In genomic region chr19:14516048-14516534, GRCh38 we compare ENCODE assay signal across 1 cellular context.
TF ChIP-seq lines count a peak whose summit lies in the region.

No MANE protein-coding gene starts in this region.

TF ChIP-seq in A549, 52 proteins besides CTCF, POLR2A, EP300 and RAD21:
- TF ChIP-seq REST (IDR thresholded peaks at IDR 0.05): no peak
- TF ChIP-seq JUNB (IDR thresholded peaks at IDR 0.05): no peak
- TF ChIP-seq NR3C1 (IDR thresholded peaks at IDR 0.05): no peak
- no peak for TF ChIP-seq ZSCAN20 (CRISPR knock-in tag; IDR thresholded peaks at IDR 0.05)
- TF ChIP-seq HOXB13 (CRISPR knock-in tag; IDR thresholded peaks at IDR 0.05; ENCODE audit: low read depth): no peak
- no peak for TF ChIP-seq POLR2AphosphoS2 (conservative IDR thresholded peaks at IDR 0.05; ENCODE audit: low read length)
- TF ChIP-seq ESRRA (IDR thresholded peaks at IDR 0.05; ENCODE audit: borderline replicate concordance, low read length): no peak
- TF ChIP-seq CHD2 (IDR thresholded peaks at IDR 0.05; ENCODE audit: low read length, partially characterized antibody): no peak
- TF ChIP-seq PHF8 (IDR thresholded peaks at IDR 0.05; ENCODE audit: borderline replicate concordance, low read depth): no peak
- no peak for TF ChIP-seq CEBPB (IDR thresholded peaks at IDR 0.05)
- no peak for TF ChIP-seq CBX8 (IDR thresholded peaks at IDR 0.05)
- no peak for TF ChIP-seq ATOH8 (CRISPR knock-in tag; IDR thresholded peaks at IDR 0.05; ENCODE audit: low read depth)
- no peak for TF ChIP-seq HOXB5 (CRISPR knock-in tag; IDR thresholded peaks at IDR 0.05)
- no peak for TF ChIP-seq MAFK (IDR thresholded peaks at IDR 0.05; ENCODE audit: partially characterized antibody)
- no peak for TF ChIP-seq MYC (IDR thresholded peaks at IDR 0.05; ENCODE audit: borderline replicate concordance, low read length)
- TF ChIP-seq ZNF302 (CRISPR knock-in tag; IDR thresholded peaks at IDR 0.05): no peak
- TF ChIP-seq FOSB (CRISPR knock-in tag; IDR thresholded peaks at IDR 0.05): no peak
- TF ChIP-seq KDM5A (IDR thresholded peaks at IDR 0.05): no peak
- TF ChIP-seq CBX2 (IDR thresholded peaks at IDR 0.05; ENCODE audit: borderline replicate concordance, low read depth): no peak
- no peak for TF ChIP-seq EHMT2 (IDR thresholded peaks at IDR 0.05; ENCODE audit: low read depth)
TF ChIP-seq in A549: peak in this region for 0.
